In genomic region chr11:59810189-59810910, GRCh38 we compare ENCODE assay signal across 1 cellular context.
TF ChIP-seq lines count a peak whose summit lies in the region.

Gene MRPL16 (minus strand): TSS chr11:59810778. CDS start chr11:59810658, 120 bp downstream.

TF ChIP-seq in WTC11, 78 proteins besides CTCF, POLR2A, EP300 and RAD21 (continued from another document and continues in another):
- TF ChIP-seq PRDM15 (CRISPR knock-in tag; IDR thresholded peaks at IDR 0.05), result no peak
- 0 out of 2 replicates have a peak, but pooled peaks have one; percentile 63 for TF ChIP-seq IRF1 (CRISPR knock-in tag; IDR thresholded peaks at IDR 0.05)
- TF ChIP-seq ARID4B (CRISPR knock-in tag; IDR thresholded peaks at IDR 0.05; ENCODE audit: borderline replicate concordance), result peak; percentile 58; the same call in 1 of the 2 replicates
- TF ChIP-seq FOXK1 (CRISPR knock-in tag; IDR thresholded peaks at IDR 0.05), result peak; percentile 92
- TF ChIP-seq NFE2L1 (CRISPR knock-in tag; IDR thresholded peaks at IDR 0.05), result no peak
- TF ChIP-seq E2F4 (CRISPR knock-in tag; IDR thresholded peaks at IDR 0.05; ENCODE audit: borderline replicate concordance, low read depth), result no peak
- no peak for TF ChIP-seq ERG (CRISPR knock-in tag; IDR thresholded peaks at IDR 0.05)
- no peak for TF ChIP-seq ZMAT4 (CRISPR knock-in tag; IDR thresholded peaks at IDR 0.05)
- TF ChIP-seq NFYB (CRISPR knock-in tag; conservative IDR thresholded peaks at IDR 0.05; ENCODE audit: low read depth), result no peak
- no peak for TF ChIP-seq SMAD4 (CRISPR knock-in tag; IDR thresholded peaks at IDR 0.05)
- TF ChIP-seq ATF3 (CRISPR knock-in tag; conservative IDR thresholded peaks at IDR 0.05), result no peak
- no peak for TF ChIP-seq RORB (CRISPR knock-in tag; IDR thresholded peaks at IDR 0.05)
- TF ChIP-seq EMX1 (CRISPR knock-in tag; IDR thresholded peaks at IDR 0.05), result no peak
- TF ChIP-seq PRRX2 (CRISPR knock-in tag; IDR thresholded peaks at IDR 0.05), result 0 out of 2 replicates have a peak, but pooled peaks have one; percentile 38
- TF ChIP-seq OVOL2 (CRISPR knock-in tag; IDR thresholded peaks at IDR 0.05; ENCODE audit: borderline replicate concordance), result no peak
- no peak for TF ChIP-seq ATF1 (CRISPR knock-in tag; IDR thresholded peaks at IDR 0.05)
- TF ChIP-seq NFATC4 (CRISPR knock-in tag; IDR thresholded peaks at IDR 0.05), result no peak
- TF ChIP-seq SP1 (CRISPR knock-in tag; conservative IDR thresholded peaks at IDR 0.05), result peak; percentile 81
- no peak for TF ChIP-seq NR2C2 (CRISPR knock-in tag; IDR thresholded peaks at IDR 0.05)
- TF ChIP-seq E2F5 (CRISPR knock-in tag; IDR thresholded peaks at IDR 0.05), result peak; percentile 45; the same call in 1 of the 2 replicates
- TF ChIP-seq AFF4 (CRISPR knock-in tag; IDR thresholded peaks at IDR 0.05; ENCODE audit: borderline replicate concordance), result no peak
- TF ChIP-seq CREB1 (CRISPR knock-in tag; IDR thresholded peaks at IDR 0.05), result no peak
- TF ChIP-seq E2F1 (CRISPR knock-in tag; IDR thresholded peaks at IDR 0.05), result no peak
- 0 out of 2 replicates have a peak, but pooled peaks have one; percentile 40 for TF ChIP-seq KAT7 (CRISPR knock-in tag; IDR thresholded peaks at IDR 0.05; ENCODE audit: borderline replicate concordance)
- TF ChIP-seq ETV6 (CRISPR knock-in tag; IDR thresholded peaks at IDR 0.05), result peak; percentile 77
- no peak for TF ChIP-seq CDX4 (CRISPR knock-in tag; IDR thresholded peaks at IDR 0.05; ENCODE audit: borderline replicate concordance)
- peak; percentile 71 for TF ChIP-seq CREM (CRISPR knock-in tag; IDR thresholded peaks at IDR 0.05)
- peak; percentile 78; the same call in 1 of the 2 replicates for TF ChIP-seq FOXP4 (CRISPR knock-in tag; IDR thresholded peaks at IDR 0.05)
